ENCODE assay signal across 1 cellular context in the genomic region with DNA sequence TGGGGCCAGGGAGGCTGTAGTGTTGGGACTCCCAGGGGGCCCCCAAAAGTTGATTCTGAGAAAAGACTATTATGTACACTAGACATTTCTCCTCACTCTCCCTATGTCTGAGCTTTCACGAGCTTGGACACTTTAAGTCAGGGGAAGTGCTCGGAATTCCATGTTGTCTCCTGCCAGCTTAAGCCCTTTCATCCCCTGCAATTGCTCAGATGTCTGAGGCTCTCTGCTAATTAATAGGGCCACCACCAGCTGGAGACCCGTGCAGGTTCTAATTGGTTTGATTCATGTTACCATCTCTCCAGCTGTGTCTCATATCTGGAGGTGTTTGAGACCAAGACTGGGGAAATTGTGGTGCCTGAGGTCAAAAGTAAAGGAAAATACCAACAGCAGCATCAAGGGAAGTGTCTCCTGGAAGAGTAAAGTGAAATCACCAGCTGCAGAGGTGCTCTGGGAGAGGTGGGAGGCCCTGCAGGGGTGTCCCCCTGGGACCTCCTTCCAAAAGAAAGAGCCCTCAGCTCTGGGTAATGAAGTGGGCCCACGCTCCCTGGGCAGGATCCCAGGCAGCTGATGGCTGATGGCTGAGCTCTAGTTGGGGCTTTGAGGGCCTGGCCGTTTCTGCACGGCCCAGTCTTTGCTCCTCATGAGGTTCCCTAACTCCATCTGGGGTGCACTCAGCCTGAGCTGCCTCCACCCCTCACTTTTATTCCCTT.
TF ChIP-seq lines count a peak whose summit lies in the region.

No MANE protein-coding gene starts in this region.

TF ChIP-seq in HepG2, 621 proteins besides CTCF, POLR2A, EP300 and RAD21:
- TF ChIP-seq SNAPC4 (CRISPR knock-in tag; IDR thresholded peaks at IDR 0.05) (no peak), THAP7 (CRISPR knock-in tag; IDR thresholded peaks at IDR 0.05) (no peak), ZNF788 (CRISPR knock-in tag; IDR thresholded peaks at IDR 0.05; ENCODE audit: borderline replicate concordance) (0 out of 2 replicates have a peak, but pooled peaks have one; percentile 29), PRMT3 (CRISPR knock-in tag; IDR thresholded peaks at IDR 0.05; ENCODE audit: borderline replicate concordance, low read depth) (no peak), RBM22 (optimal IDR thresholded peaks at IDR 0.05; ENCODE audit: low read length) (no peak), ZBTB10 (CRISPR knock-in tag; IDR thresholded peaks at IDR 0.05; ENCODE audit: borderline replicate concordance) (0 out of 2 replicates have a peak, but pooled peaks have one; percentile 9), ZBTB7A (CRISPR knock-in tag; IDR thresholded peaks at IDR 0.05) (no peak), ZNF678 (CRISPR knock-in tag; IDR thresholded peaks at IDR 0.05) (no peak), PAX8 (CRISPR knock-in tag; IDR thresholded peaks at IDR 0.05; ENCODE audit: borderline replicate concordance) (no peak), MTA1 (CRISPR knock-in tag; IDR thresholded peaks at IDR 0.05; ENCODE audit: borderline replicate concordance) (peak; percentile 40; the same call in 1 of the 2 replicates), ZBTB14 (CRISPR knock-in tag; IDR thresholded peaks at IDR 0.05) (no peak), ZBTB20 (CRISPR knock-in tag; IDR thresholded peaks at IDR 0.05; ENCODE audit: borderline replicate concordance, low read depth) (no peak), BCL3 (CRISPR knock-in tag; IDR thresholded peaks at IDR 0.05) (no peak), JUNB (CRISPR knock-in tag; IDR thresholded peaks at IDR 0.05; ENCODE audit: borderline replicate concordance) (no peak), ZNF441 (CRISPR knock-in tag; IDR thresholded peaks at IDR 0.05; ENCODE audit: borderline replicate concordance) (0 out of 2 replicates have a peak, but pooled peaks have one; percentile 55), REL (CRISPR knock-in tag; conservative IDR thresholded peaks at IDR 0.05) (no peak), ZNF30 (CRISPR knock-in tag; IDR thresholded peaks at IDR 0.05) (no peak), ZC3H13 (CRISPR knock-in tag; IDR thresholded peaks at IDR 0.05) (0 out of 2 replicates have a peak, but pooled peaks have one; percentile 33), ZNF687 (CRISPR knock-in tag; IDR thresholded peaks at IDR 0.05) (peak; percentile 25; the same call in 1 of the 2 replicates), TBL1XR1 (IDR thresholded peaks at IDR 0.05; ENCODE audit: borderline replicate concordance, low read length, partially characterized antibody) (no peak), TBX2 (CRISPR knock-in tag; IDR thresholded peaks at IDR 0.05; ENCODE audit: borderline replicate concordance) (peak; percentile 23; the same call in 1 of the 2 replicates)
- TF ChIP-seq, protein P1, sequence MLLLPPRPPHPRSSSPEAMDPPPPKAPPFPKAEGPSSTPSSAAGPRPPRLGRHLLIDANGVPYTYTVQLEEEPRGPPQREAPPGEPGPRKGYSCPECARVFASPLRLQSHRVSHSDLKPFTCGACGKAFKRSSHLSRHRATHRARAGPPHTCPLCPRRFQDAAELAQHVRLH (CRISPR knock-in tag; IDR thresholded peaks at IDR 0.05; ENCODE audit: borderline replicate concordance, low read depth) = no peak
